ENCODE assay signal across 8 cellular contexts in the genomic region with DNA sequence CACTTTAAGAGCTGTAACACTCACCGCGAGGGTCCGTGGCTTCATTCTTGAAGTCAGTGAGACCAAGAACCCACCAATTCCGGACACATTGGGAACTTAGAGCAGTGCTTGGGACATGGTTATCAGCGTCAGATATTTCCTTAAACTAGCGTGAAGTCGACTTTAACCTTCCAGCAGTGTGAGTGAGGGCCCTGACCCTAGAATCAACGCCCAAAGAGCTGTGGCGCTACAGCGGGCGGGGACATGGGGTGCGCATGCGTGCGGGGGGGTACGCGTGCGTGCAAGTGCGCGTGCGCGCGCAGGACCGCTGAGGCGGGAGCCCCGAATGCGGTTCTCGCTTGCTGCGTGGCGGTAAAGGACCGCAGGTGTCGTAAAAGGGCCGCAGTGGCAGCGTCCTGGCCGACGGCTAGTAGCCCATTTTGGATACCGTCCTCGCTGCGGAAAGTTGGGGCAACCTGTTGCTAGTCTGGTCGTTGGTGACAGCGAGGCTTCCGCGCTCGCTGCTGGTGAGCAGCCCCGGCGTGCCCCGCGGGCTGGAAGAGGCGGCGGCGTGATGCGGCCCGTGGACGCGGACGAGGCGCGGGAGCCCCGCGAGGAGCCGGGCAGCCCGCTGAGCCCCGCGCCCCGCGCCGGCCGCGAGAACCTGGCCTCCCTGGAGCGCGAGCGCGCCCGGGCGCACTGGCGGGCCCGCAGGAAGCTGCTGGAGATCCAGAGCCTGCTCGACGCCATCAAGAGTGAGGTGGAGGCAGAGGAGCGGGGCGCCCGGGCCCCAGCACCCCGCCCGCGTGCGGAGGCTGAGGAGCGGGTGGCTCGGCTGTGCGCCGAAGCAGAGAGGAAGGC. TPM values are rescaled to one million over a fixed set of nuclear protein-coding genes. Genes with fewer than 3 reads are reported as not detected.
DNase-seq lines count a peak whose midpoint lies in the region; ATAC-seq, FAIRE-seq and TF ChIP-seq lines count a peak whose summit lies in the region.

No MANE protein-coding gene starts in this region.

- H3K36me3 ChIP-seq in ascending aorta (peaks cover 3 to 4% of the 10 kb centered on the region in 2 donors), aorta (ENCODE audit: control insufficient read depth in 1 of 2, insufficient read depth in 2 of 2, low read length in 1 of 2) (no peaks in the 10 kb centered on the region)

- peak; percentile 68 for ATAC-seq in HG02759 (IDR thresholded peaks at IDR 0.05; ENCODE audit: unreplicated experiment)
- peak; percentile 87 for ATAC-seq in T-helper 17 cell
- ATAC-seq in aorta (ENCODE audit: low FRiP score): peak; percentile 97

- no peaks in the 10 kb centered on the region for H3K27me3 Mint-ChIP-seq in T-helper 17 cell

- no peaks in the 10 kb centered on the region for H3K27me3 ChIP-seq in ascending aorta
- H3K27me3 ChIP-seq in aorta (ENCODE audit: control insufficient read depth in 1 of 2, insufficient read depth in 2 of 2, low read length in 1 of 2): no peaks in the 10 kb centered on the region

- FAIRE-seq in GM12891 (lab: Jason Lieb, UNC): peak; percentile 100

- H3K4me3 ChIP-seq in ascending aorta (peak overlapping the region; percentile 93), aorta (ENCODE audit: low read length in 2 of 2) (peak overlapping the region; percentile 62 to 75)

- peak overlapping the region; percentile 89 for H3K27ac Mint-ChIP-seq in T-helper 17 cell

- intact Hi-C loops in ascending aorta (cut with DNase I): loop anchor here (1.0 to 10.0 kb wide), 4 partner anchors 15 to 99 kb away; partner anchors contain the start of genes MAN2B2, MRFAP1 and MRFAP1L1
- intact Hi-C loops in aorta (cut with DNase I): no loop called here

- H3K4me3 Mint-ChIP-seq in T-helper 17 cell: peak overlapping the region; percentile 95

- 1% methylated on average over 70 to 89 of the region's 89 CpGs for WGBS in aorta, 2 donors

- TF ChIP-seq CTCF in ascending aorta (IDR thresholded peaks at IDR 0.05): no peak

- H3K27ac ChIP-seq in ascending aorta (peak overlapping the region; percentile 68 to 87), aorta (ENCODE audit: low read depth in 1 of 2, low read length in 2 of 2) (peak overlapping the region in 1 of 2 donors; percentile 49)

- peaks cover 42% of the 10 kb centered on the region for H3K4me1 Mint-ChIP-seq in T-helper 17 cell

- H3K4me1 ChIP-seq in ascending aorta: peaks cover 14 to 26% of the 10 kb centered on the region in 2 donors
- peaks cover 0 to 5% of the 10 kb centered on the region in 2 donors for H3K4me1 ChIP-seq in aorta (ENCODE audit: control insufficient read depth in 1 of 2, insufficient read depth in 2 of 2, low read length in 2 of 2)

- DNase-seq in GM12891 (ENCODE audit: insufficient read length, low spot score) (peak; percentile 96), NCI-H1417 treated with DMSO at 0.1 percent for 48 hours (lab: John Stamatoyannopoulos, UW) (peak; percentile 55), T-helper 17 cell (peak; percentile 92 to 93 (median 92)), ascending aorta (ENCODE audit: low spot score in 2 of 2) (peak; percentile 84 to 96), hepatic stellate cell (ENCODE audit: low spot score) (peak; percentile 99), putamen (ENCODE audit: low spot score) (peak; percentile 94), aorta (peak; percentile 97 to 98)

- H3K36me3 Mint-ChIP-seq in T-helper 17 cell (ENCODE audit: low read depth): peaks cover 9% of the 10 kb centered on the region

- peak; percentile 85 for TF ChIP-seq POLR2A in GM12891 (IDR thresholded peaks at IDR 0.05; ENCODE audit: low read depth, low read length)

- no peaks in the 10 kb centered on the region for H3K9me3 ChIP-seq in T-helper 17 cell (ENCODE audit: control insufficient read depth, low read length, poor library complexity, severe bottlenecking)
- no peaks in the 10 kb centered on the region for H3K9me3 ChIP-seq in ascending aorta
- no peaks in the 10 kb centered on the region for H3K9me3 ChIP-seq in aorta (ENCODE audit: control insufficient read depth, low read length)

TF ChIP-seq in GM12891, 5 proteins besides CTCF, POLR2A, EP300 and RAD21:
- TF ChIP-seq POU2F2 (IDR thresholded peaks at IDR 0.05; ENCODE audit: low read depth, low read length) (no peak), TAF1 (IDR thresholded peaks at IDR 0.05; ENCODE audit: low read depth, low read length) (peak; percentile 96), POLR2AphosphoS5 (IDR thresholded peaks at IDR 0.05; ENCODE audit: low read depth, low read length) (peak; percentile 80)

RNA-seq across cellular contexts. Expression of gene S100P, which starts 19.8 kb away (rescaled TPM):
- polyA plus RNA-seq in GM12891 (2012; ENCODE audit: low read depth, missing spikeins): not detected
- total RNA-seq in T-helper 17 cell (1 to 10 TPM; 2.1 to 3.8 TPM), ascending aorta (not detected), aorta (1 to 10 TPM; 1.9 to 7.2 TPM)
- 10 to 100 TPM in 1 of 2 donors, 1 to 10 TPM in 1; 4.3 to 17.2 TPM for polyA plus RNA-seq in aorta

RNA-seq across cellular contexts. Expression of gene MRFAP1, which starts 33.4 kb away (rescaled TPM):
- 84.5 TPM for polyA plus RNA-seq in GM12891 (2012; ENCODE audit: low read depth, missing spikeins)
- total RNA-seq in T-helper 17 cell (100 to 1,000 TPM; 158 to 163 TPM), ascending aorta (109 TPM), aorta (100 to 1,000 TPM; 244 to 263 TPM)
- polyA plus RNA-seq in aorta: 100 to 1,000 TPM; 326 to 419 TPM

RNA-seq across cellular contexts. Expression of gene MRFAP1L1, which starts 35.8 kb away (rescaled TPM):
- polyA plus RNA-seq in GM12891 (2012; ENCODE audit: low read depth, missing spikeins): 27.7 TPM
- 10 to 100 TPM; 29.3 to 33.0 TPM for total RNA-seq in T-helper 17 cell
- total RNA-seq in ascending aorta: 34.1 TPM
- 10 to 100 TPM; 38.3 to 43.6 TPM for total RNA-seq in aorta
- polyA plus RNA-seq in aorta: 10 to 100 TPM; 47.8 to 91.0 TPM

RNA-seq across cellular contexts. Expression of gene BLOC1S4, which starts 42.1 kb away (rescaled TPM):
- polyA plus RNA-seq in GM12891 (2012; ENCODE audit: low read depth, missing spikeins): 10.5 TPM
- total RNA-seq in T-helper 17 cell: 10 to 100 TPM; 19.2 to 20.8 TPM
- 37.5 TPM for total RNA-seq in ascending aorta
- total RNA-seq in aorta: 10 to 100 TPM; 10.8 to 12.5 TPM
- 1 to 10 TPM; 8.6 to 8.8 TPM for polyA plus RNA-seq in aorta
